In the genomic region with DNA sequence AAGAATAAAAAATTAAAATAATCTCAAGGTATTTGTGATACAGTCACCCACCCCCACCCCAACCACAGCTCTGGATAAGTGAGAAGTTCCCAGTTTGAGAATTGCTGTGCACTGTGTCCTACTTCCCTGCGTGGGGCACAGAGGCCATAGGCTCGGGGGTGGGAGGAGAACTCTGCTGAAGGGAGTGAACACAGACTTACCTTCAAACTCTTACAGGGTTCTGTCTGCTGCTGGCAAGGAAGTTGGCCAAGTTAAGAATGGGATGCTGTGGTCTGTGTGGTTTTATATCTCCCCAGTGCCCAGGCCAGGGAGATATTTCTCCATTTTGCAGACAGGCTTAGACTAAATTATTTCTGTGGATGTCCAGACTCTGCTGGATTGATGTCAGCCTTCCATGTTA, we compare ENCODE assay signal across 1 cellular context.
TF ChIP-seq lines count a peak whose summit lies in the region.

No MANE protein-coding gene starts in this region.

TF ChIP-seq in GM23338, 12 proteins besides CTCF, POLR2A, EP300 and RAD21:
- no peak for TF ChIP-seq ZNF462 (CRISPR knock-in tag; IDR thresholded peaks at IDR 0.05)
- TF ChIP-seq STAT1 (IDR thresholded peaks at IDR 0.05; ENCODE audit: unreplicated experiment): no peak
- TF ChIP-seq POLR2AphosphoS5 (IDR thresholded peaks at IDR 0.05; ENCODE audit: low read depth): no peak
- no peak for TF ChIP-seq EZH2 (IDR thresholded peaks at IDR 0.05; ENCODE audit: low read depth, unreplicated experiment)
- no peak for TF ChIP-seq NANOG (IDR thresholded peaks at IDR 0.05; ENCODE audit: borderline replicate concordance)
- TF ChIP-seq ETS1 (IDR thresholded peaks at IDR 0.05): no peak
- no peak for TF ChIP-seq ZNF331 (CRISPR knock-in tag; IDR thresholded peaks at IDR 0.05; ENCODE audit: low read depth)
- TF ChIP-seq JUNB (IDR thresholded peaks at IDR 0.05; ENCODE audit: unreplicated experiment): no peak
- TF ChIP-seq CREB1 (CRISPR knock-in tag; IDR thresholded peaks at IDR 0.05; ENCODE audit: low read depth): no peak
- TF ChIP-seq ZNF114 (CRISPR knock-in tag; IDR thresholded peaks at IDR 0.05): no peak
- TF ChIP-seq REST (IDR thresholded peaks at IDR 0.05; ENCODE audit: unreplicated experiment): no peak
- no peak for TF ChIP-seq EZH2phosphoT487 (IDR thresholded peaks at IDR 0.05; ENCODE audit: unreplicated experiment)
